1 cellular context compared by ENCODE assay signal in genomic region chr11:59878482-59878881, GRCh38.
TF ChIP-seq lines count a peak whose summit lies in the region.

A gene with protein sequence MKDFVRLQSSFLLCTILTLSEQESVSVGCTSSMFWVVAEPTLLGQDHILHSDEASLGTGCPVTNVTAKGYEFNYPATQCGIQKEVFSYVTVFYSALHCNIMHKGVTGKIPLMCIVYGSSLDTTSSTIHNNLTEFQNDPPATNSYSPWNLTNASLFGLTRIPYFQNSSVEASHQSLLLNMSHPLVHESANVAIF (plus strand): TSS chr11:59878782. CDS start chr11:59878809, 27 bp downstream.

TF ChIP-seq in K562, 482 proteins besides CTCF, POLR2A, EP300 and RAD21:
- TF ChIP-seq KDM5B (IDR thresholded peaks at IDR 0.05; ENCODE audit: insufficient replicate concordance, low read depth, low read length) = no peak
- TF ChIP-seq GTF3C2 (IDR thresholded peaks at IDR 0.05; ENCODE audit: borderline replicate concordance, extremely low read depth, insufficient read length) = no peak
- TF ChIP-seq, protein P1, sequence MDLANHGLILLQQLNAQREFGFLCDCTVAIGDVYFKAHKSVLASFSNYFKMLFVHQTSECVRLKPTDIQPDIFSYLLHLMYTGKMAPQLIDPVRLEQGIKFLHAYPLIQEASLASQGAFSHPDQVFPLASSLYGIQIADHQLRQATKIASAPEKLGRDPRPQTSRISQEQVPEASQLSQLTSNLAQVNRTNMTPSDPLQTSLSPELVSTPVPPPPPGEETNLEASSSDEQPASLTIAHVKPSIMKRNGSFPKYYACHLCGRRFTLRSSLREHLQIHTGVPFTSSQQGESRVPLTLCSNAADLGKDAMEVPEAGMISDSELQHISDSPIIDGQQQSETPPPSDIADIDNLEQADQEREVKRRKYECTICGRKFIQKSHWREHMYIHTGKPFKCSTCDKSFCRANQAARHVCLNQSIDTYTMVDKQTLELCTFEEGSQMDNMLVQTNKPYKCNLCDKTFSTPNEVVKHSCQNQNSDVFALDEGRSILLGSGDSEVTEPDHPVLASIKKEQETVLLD (IDR thresholded peaks at IDR 0.05) = no peak
- TF ChIP-seq ZNF23 (CRISPR knock-in tag; IDR thresholded peaks at IDR 0.05) = no peak
- TF ChIP-seq RNF2 (IDR thresholded peaks at IDR 0.05) = no peak
- TF ChIP-seq ZNF583 (CRISPR knock-in tag; IDR thresholded peaks at IDR 0.05) = no peak
- no peak for TF ChIP-seq JUN (IDR thresholded peaks at IDR 0.05; ENCODE audit: borderline replicate concordance, low read depth, low read length)
- TF ChIP-seq JUN (CRISPR knock-in tag; IDR thresholded peaks at IDR 0.05; ENCODE audit: borderline replicate concordance) = no peak
- no peak for TF ChIP-seq POU5F1 (IDR thresholded peaks at IDR 0.05; ENCODE audit: borderline replicate concordance, low read depth, low read length, partially characterized antibody)
- TF ChIP-seq, protein P2, sequence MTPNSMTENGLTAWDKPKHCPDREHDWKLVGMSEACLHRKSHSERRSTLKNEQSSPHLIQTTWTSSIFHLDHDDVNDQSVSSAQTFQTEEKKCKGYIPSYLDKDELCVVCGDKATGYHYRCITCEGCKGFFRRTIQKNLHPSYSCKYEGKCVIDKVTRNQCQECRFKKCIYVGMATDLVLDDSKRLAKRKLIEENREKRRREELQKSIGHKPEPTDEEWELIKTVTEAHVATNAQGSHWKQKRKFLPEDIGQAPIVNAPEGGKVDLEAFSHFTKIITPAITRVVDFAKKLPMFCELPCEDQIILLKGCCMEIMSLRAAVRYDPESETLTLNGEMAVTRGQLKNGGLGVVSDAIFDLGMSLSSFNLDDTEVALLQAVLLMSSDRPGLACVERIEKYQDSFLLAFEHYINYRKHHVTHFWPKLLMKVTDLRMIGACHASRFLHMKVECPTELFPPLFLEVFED (CRISPR knock-in tag; conservative IDR thresholded peaks at IDR 0.05) = no peak
- TF ChIP-seq, protein P3, sequence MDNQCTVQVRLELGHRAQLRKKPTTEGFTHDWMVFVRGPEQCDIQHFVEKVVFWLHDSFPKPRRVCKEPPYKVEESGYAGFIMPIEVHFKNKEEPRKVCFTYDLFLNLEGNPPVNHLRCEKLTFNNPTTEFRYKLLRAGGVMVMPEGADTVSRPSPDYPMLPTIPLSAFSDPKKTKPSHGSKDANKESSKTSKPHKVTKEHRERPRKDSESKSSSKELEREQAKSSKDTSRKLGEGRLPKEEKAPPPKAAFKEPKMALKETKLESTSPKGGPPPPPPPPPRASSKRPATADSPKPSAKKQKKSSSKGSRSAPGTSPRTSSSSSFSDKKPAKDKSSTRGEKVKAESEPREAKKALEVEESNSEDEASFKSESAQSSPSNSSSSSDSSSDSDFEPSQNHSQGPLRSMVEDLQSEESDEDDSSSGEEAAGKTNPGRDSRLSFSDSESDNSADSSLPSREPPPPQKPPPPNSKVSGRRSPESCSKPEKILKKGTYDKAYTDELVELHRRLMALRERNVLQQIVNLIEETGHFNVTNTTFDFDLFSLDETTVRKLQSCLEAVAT (IDR thresholded peaks at IDR 0.05) = no peak
